In genomic region chr3:169278667-169279066, GRCh38 we compare ENCODE assay signal across 20 cellular contexts.
DNase-seq lines count a peak whose midpoint lies in the region; ATAC-seq, FAIRE-seq and TF ChIP-seq lines count a peak whose summit lies in the region.
"Had no signal": no experiment of that assay in that cellular context is flagged by ENCODE, and none has a peak within 500 bp of the region (broad histone marks: within the 10 kb centered on the region; RNA-seq: fewer than 3 reads in every experiment).

No MANE protein-coding gene starts in this region.

- no peak for FAIRE-seq in astrocyte (lab: Jason Lieb, UNC)
- FAIRE-seq: HepG2, RCC 7860 had no signal

- intact Hi-C loops in left ventricle myocardium superior (cut with micrococcal nuclease) = no loop called here

- no peak overlapping the region for H3K9ac ChIP-seq in astrocyte (ENCODE audit: low read length)

- H3K9me3 Mint-ChIP-seq in GM23338 (no peaks in the 10 kb centered on the region; the same call in 2 of the 3 replicates), astrocyte (ENCODE audit: unreplicated experiment) (peaks cover 1% of the 10 kb centered on the region)

- H2AFZ ChIP-seq in GM23338 (peak overlapping the region; percentile 79; the same call in 1 of the 2 replicates), astrocyte (ENCODE audit: low read depth, low read length) (no peak overlapping the region)

- H3K4me3 Mint-ChIP-seq in GM23338 = no peak overlapping the region
- H3K4me3 Mint-ChIP-seq in astrocyte (ENCODE audit: unreplicated experiment) = no peak overlapping the region
- H3K4me3 Mint-ChIP-seq: B cell had no signal

- H3K36me3 Mint-ChIP-seq in GM23338 (ENCODE audit: low read depth) (no peaks in the 10 kb centered on the region), astrocyte (ENCODE audit: low read depth, unreplicated experiment) (no peaks in the 10 kb centered on the region)

- TF ChIP-seq CTCF in GM23338 (conservative IDR thresholded peaks at IDR 0.05; ENCODE audit: low read depth in 2 of 2) = no peak
- no peak for TF ChIP-seq CTCF in astrocyte (IDR thresholded peaks at IDR 0.05; ENCODE audit: insufficient read depth, low read depth, low read length)
- TF ChIP-seq CTCF in thoracic aorta (IDR thresholded peaks at IDR 0.05) = no peak

- DNase-seq in GM23338 (ENCODE audit: low spot score) (no peak), astrocyte (ENCODE audit: low read depth) (peak; percentile 36), left kidney (ENCODE audit: low read depth, low spot score) (peak; percentile 25), thoracic aorta (ENCODE audit: low spot score) (no peak), left ventricle myocardium superior (no peak), NK-92 (lab: John Stamatoyannopoulos, UW; ENCODE audit: unreplicated experiment) (no peak)
- DNase-seq: 8988T; DMS 273 treated with DMSO at 0.1 percent for 48 hours; DND-41; KG1; MV-4-11; NCI-H1694 treated with DMSO at 0.1 percent for 48 hours; NK-92 treated with Interleukin-12 subunit alpha and Interleukin-12 subunit beta, amount 100 ng/mL, for 24 hours; SHP77 had no signal

- no peaks in the 10 kb centered on the region for H3K27me3 ChIP-seq in GM23338 (ENCODE audit: insufficient read depth)
- H3K27me3 ChIP-seq in astrocyte (ENCODE audit: insufficient read depth, low read length) = no peaks in the 10 kb centered on the region
- H3K27me3 ChIP-seq in thoracic aorta (replicated peaks; ENCODE audit: insufficient read depth) = no peaks in the 10 kb centered on the region

- H3K4me1 ChIP-seq in GM23338 (ENCODE audit: insufficient read depth) (peaks cover 8% of the 10 kb centered on the region), astrocyte (ENCODE audit: insufficient read depth, low read length) (no peaks in the 10 kb centered on the region), thoracic aorta (ENCODE audit: control insufficient read depth in 1 of 2, low read depth in 2 of 2) (peaks cover 0 to 34% of the 10 kb centered on the region in 2 donors)
- H3K4me1 ChIP-seq: HAP-1 had no signal

- H3K4me2 ChIP-seq in GM23338 (no peak overlapping the region), astrocyte (ENCODE audit: low read length) (no peak overlapping the region)

- H3K36me3 ChIP-seq in GM23338 (ENCODE audit: insufficient read depth) = no peaks in the 10 kb centered on the region
- no peaks in the 10 kb centered on the region for H3K36me3 ChIP-seq in astrocyte (ENCODE audit: insufficient read depth, low read length)
- H3K36me3 ChIP-seq in thoracic aorta = no peaks in the 10 kb centered on the region
- H3K36me3 ChIP-seq: HAP-1 had no signal

- H3K79me2 ChIP-seq in GM23338 (replicated peaks; ENCODE audit: insufficient read depth) (no peaks in the 10 kb centered on the region), astrocyte (ENCODE audit: insufficient read depth, low read length) (no peaks in the 10 kb centered on the region)

- H3K9me3 ChIP-seq in astrocyte (ENCODE audit: insufficient read depth, low read depth, low read length) = no peaks in the 10 kb centered on the region
- no peaks in the 10 kb centered on the region for H3K9me3 ChIP-seq in thoracic aorta
- H3K9me3 ChIP-seq: HAP-1 had no signal

- H3K27ac ChIP-seq in GM23338 (ENCODE audit: low read depth) = no peak overlapping the region
- no peak overlapping the region for H3K27ac ChIP-seq in astrocyte (ENCODE audit: low read depth, low read length)
- peak overlapping the region; percentile 62 to 74 for H3K27ac ChIP-seq in thoracic aorta

- peaks cover 7% of the 10 kb centered on the region for H3K9me2 ChIP-seq in GM23338 (ENCODE audit: insufficient read depth)

- H3K27ac Mint-ChIP-seq in GM23338 (no peak overlapping the region), astrocyte (ENCODE audit: unreplicated experiment) (no peak overlapping the region)
- H3K27ac Mint-ChIP-seq: B cell had no signal

- no peaks in the 10 kb centered on the region for H3F3A ChIP-seq in GM23338 (replicated peaks; ENCODE audit: low read depth)

- H3K4me3 ChIP-seq in GM23338 = no peak overlapping the region
- H3K4me3 ChIP-seq in astrocyte (ENCODE audit: insufficient read depth, low read depth, low read length) = no peak overlapping the region
- H3K4me3 ChIP-seq in thoracic aorta = no peak overlapping the region
- H3K4me3 ChIP-seq: HAP-1 had no signal

- H4K20me1 ChIP-seq in GM23338 (replicated peaks; ENCODE audit: insufficient read depth) (no peaks in the 10 kb centered on the region), astrocyte (ENCODE audit: insufficient read depth, low read length) (no peaks in the 10 kb centered on the region)

- ATAC-seq in GM23338 = no peak
- ATAC-seq in thoracic aorta (ENCODE audit: insufficient number of reproducible peaks, low FRiP score, low read depth) = peak; percentile 4
- ATAC-seq in left ventricle myocardium superior = no peak
- ATAC-seq in HG02970 (IDR thresholded peaks at IDR 0.05; ENCODE audit: low FRiP score, unreplicated experiment) = no peak
- no peak for ATAC-seq in GM21723 (IDR thresholded peaks at IDR 0.05; ENCODE audit: unreplicated experiment)
- ATAC-seq: HepG2 had no signal

- no peaks in the 10 kb centered on the region for H3K27me3 Mint-ChIP-seq in GM23338 (ENCODE audit: insufficient read depth, low read depth, poor library complexity)
- H3K27me3 Mint-ChIP-seq in astrocyte (ENCODE audit: low read depth, unreplicated experiment) = no peaks in the 10 kb centered on the region
- H3K27me3 Mint-ChIP-seq: B cell had no signal

- H3K4me1 Mint-ChIP-seq in GM23338 (peaks cover 3% of the 10 kb centered on the region; the same call in 1 of the 3 replicates), astrocyte (ENCODE audit: low read depth, unreplicated experiment) (peaks cover 8% of the 10 kb centered on the region)
- H3K4me1 Mint-ChIP-seq: B cell had no signal

TF ChIP-seq in GM23338, 12 proteins besides CTCF, POLR2A, EP300 and RAD21 (continues in another document):
- TF ChIP-seq NANOG (IDR thresholded peaks at IDR 0.05; ENCODE audit: borderline replicate concordance) (no peak), CREB1 (CRISPR knock-in tag; IDR thresholded peaks at IDR 0.05; ENCODE audit: low read depth) (no peak), POLR2AphosphoS5 (IDR thresholded peaks at IDR 0.05; ENCODE audit: low read depth) (no peak), ETS1 (IDR thresholded peaks at IDR 0.05) (no peak), STAT1 (IDR thresholded peaks at IDR 0.05; ENCODE audit: unreplicated experiment) (no peak), EZH2phosphoT487 (IDR thresholded peaks at IDR 0.05; ENCODE audit: unreplicated experiment) (no peak), ZNF114 (CRISPR knock-in tag; IDR thresholded peaks at IDR 0.05) (no peak), EZH2 (IDR thresholded peaks at IDR 0.05; ENCODE audit: low read depth, unreplicated experiment) (no peak)
- TF ChIP-seq, protein P1, sequence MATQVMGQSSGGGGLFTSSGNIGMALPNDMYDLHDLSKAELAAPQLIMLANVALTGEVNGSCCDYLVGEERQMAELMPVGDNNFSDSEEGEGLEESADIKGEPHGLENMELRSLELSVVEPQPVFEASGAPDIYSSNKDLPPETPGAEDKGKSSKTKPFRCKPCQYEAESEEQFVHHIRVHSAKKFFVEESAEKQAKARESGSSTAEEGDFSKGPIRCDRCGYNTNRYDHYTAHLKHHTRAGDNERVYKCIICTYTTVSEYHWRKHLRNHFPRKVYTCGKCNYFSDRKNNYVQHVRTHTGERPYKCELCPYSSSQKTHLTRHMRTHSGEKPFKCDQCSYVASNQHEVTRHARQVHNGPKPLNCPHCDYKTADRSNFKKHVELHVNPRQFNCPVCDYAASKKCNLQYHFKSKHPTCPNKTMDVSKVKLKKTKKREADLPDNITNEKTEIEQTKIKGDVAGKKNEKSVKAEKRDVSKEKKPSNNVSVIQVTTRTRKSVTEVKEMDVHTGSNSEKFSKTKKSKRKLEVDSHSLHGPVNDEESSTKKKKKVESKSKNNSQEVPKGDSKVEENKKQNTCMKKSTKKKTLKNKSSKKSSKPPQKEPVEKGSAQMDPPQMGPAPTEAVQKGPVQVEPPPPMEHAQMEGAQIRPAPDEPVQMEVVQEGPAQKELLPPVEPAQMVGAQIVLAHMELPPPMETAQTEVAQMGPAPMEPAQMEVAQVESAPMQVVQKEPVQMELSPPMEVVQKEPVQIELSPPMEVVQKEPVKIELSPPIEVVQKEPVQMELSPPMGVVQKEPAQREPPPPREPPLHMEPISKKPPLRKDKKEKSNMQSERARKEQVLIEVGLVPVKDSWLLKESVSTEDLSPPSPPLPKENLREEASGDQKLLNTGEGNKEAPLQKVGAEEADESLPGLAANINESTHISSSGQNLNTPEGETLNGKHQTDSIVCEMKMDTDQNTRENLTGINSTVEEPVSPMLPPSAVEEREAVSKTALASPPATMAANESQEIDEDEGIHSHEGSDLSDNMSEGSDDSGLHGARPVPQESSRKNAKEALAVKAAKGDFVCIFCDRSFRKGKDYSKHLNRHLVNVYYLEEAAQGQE (IDR thresholded peaks at IDR 0.05; ENCODE audit: unreplicated experiment) = no peak

Comparison
In these comparisons a context has a peak if more than half of its experiments do, and no peak if none do; other contexts are left out.
1. DNase-seq: peak in astrocyte (single experiment) and left kidney (single experiment); none in GM23338 (single experiment), thoracic aorta (single experiment), left ventricle myocardium superior (single experiment) and NK-92 (single experiment).
2. H3K27ac ChIP-seq: peak in thoracic aorta (2 of 2); none in GM23338 (single experiment) and astrocyte (single experiment).